In the genomic region with DNA sequence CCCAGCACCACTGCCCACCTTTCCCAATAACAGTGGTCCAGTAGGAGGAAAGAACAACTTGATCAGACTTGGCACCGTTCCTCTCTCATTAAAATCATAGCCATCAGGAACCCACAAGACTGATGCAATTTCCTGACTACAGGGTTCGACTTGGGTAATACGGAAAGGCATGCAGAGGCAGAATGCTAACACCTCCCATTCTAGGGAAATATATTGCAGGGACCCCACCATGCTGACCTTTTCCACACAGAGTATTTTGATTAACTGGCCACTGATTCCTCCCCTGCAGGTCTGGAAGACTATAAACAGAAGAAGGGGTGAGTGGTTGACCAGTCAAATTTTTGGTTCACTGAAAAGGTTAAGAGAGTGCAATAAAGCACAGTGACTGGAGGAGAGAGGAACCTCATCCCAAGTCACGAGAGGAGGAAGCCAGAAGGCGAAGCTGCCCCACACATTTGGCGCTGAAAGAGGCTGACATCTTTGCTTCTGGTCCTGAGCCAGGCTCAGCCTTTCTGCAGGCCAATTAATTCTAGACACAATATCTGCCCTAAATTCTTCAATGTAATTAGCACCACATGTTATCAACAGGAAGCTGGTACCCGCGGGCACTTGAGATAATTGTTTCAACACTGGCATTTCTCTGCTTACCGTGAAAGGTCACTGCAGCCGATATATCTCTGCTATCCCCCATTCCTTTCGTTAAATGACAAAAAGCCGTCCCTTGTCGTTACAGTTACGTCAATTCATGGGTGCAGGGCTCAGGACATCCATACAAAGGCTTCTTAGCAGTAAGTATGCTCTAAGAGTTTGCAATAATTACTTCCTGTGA, we compare ENCODE assay signal across 12 cellular contexts.
DNase-seq lines count a peak whose midpoint lies in the region; ATAC-seq, FAIRE-seq and TF ChIP-seq lines count a peak whose summit lies in the region.
"Had no signal": no experiment of that assay in that cellular context is flagged by ENCODE, and none has a peak within 500 bp of the region (broad histone marks: within the 10 kb centered on the region; RNA-seq: fewer than 3 reads in every experiment).

No MANE protein-coding gene starts in this region.

- H3K27ac ChIP-seq in heart left ventricle (peak overlapping the region in 6 of 12 donors; percentile 18 to 72 (median 59)), SK-N-MC (peak overlapping the region; percentile 99), foreskin keratinocyte (no peak overlapping the region), aorta (ENCODE audit: low read depth in 1 of 2, low read length in 2 of 2) (no peak overlapping the region)

- peak overlapping the region; percentile 50 for H3K9ac ChIP-seq in SK-N-MC (ENCODE audit: insufficient read length)

- TF ChIP-seq CTCF in heart left ventricle (IDR thresholded peaks at IDR 0.05), result no peak
- TF ChIP-seq CTCF in foreskin keratinocyte (conservative IDR thresholded peaks at IDR 0.05), result no peak

- TF ChIP-seq POLR2A in heart left ventricle (IDR thresholded peaks at IDR 0.05) (no peak), GM12892 (IDR thresholded peaks at IDR 0.05; ENCODE audit: low read depth, low read length) (no peak)

- H3K4me1 ChIP-seq in heart left ventricle, result peaks cover 0 to 47% (median 31%) of the 10 kb centered on the region in 12 donors
- no peaks in the 10 kb centered on the region for H3K4me1 ChIP-seq in foreskin keratinocyte
- H3K4me1 ChIP-seq in aorta (ENCODE audit: control insufficient read depth in 1 of 2, insufficient read depth in 2 of 2, low read length in 2 of 2), result no peaks in the 10 kb centered on the region

- ATAC-seq in heart left ventricle (peak; percentile 18 to 91 (median 86)), foreskin keratinocyte (no peak), aorta (ENCODE audit: low FRiP score) (peak; percentile 12), GM21367 (IDR thresholded peaks at IDR 0.05; ENCODE audit: unreplicated experiment) (no peak), GM18502 (IDR thresholded peaks at IDR 0.05; ENCODE audit: poor library complexity, unreplicated experiment) (no peak)

- H3K9me3 ChIP-seq in heart left ventricle (no peaks in the 10 kb centered on the region), SK-N-MC (ENCODE audit: low read depth, low read length) (no peaks in the 10 kb centered on the region), aorta (ENCODE audit: control insufficient read depth, low read length) (no peaks in the 10 kb centered on the region)

- H3K4me3 ChIP-seq in heart left ventricle, result peak overlapping the region in 1 of 12 donors; percentile 0
- H3K4me3 ChIP-seq in SK-N-MC, result peak overlapping the region; percentile 80
- H3K4me3 ChIP-seq in aorta (ENCODE audit: low read length in 2 of 2), result no peak overlapping the region

- intact Hi-C loops in heart left ventricle (cut with DNase I) (no loop called here), cardiac septum (cut with DNase I) (no loop called here), aorta (cut with DNase I) (no loop called here)

- H3K36me3 ChIP-seq in heart left ventricle (no peaks in the 10 kb centered on the region), SK-N-MC (ENCODE audit: insufficient read depth, low read length) (no peaks in the 10 kb centered on the region), aorta (ENCODE audit: control insufficient read depth in 1 of 2, insufficient read depth in 2 of 2, low read length in 1 of 2) (no peaks in the 10 kb centered on the region)

- DNase-seq in heart left ventricle (peak in 4 of 5 donors; percentile 23 to 73 (median 40)), cardiac septum (ENCODE audit: low spot score) (no peak), SK-N-MC (ENCODE audit: low read depth, low spot score) (peak; percentile 91), foreskin keratinocyte (peak; percentile 17 to 30), aorta (no peak), GM12892 (ENCODE audit: insufficient read length) (no peak)
- DNase-seq: activated gamma-delta T cell; CD4-positive, CD25-positive, alpha-beta regulatory T cell; NCI-H526 treated with DMSO at 0.1 percent for 48 hours had no signal

- no peak for FAIRE-seq in GM12892 (lab: Jason Lieb, UNC)
- FAIRE-seq: H1 had no signal

- WGBS in heart left ventricle, 4 donors, result 15 to 23% (median 18%) methylated on average over 14 of the region's 14 CpGs
- 65 to 67% methylated on average over 14 of the region's 14 CpGs for WGBS in aorta, 2 donors

- H3K27me3 ChIP-seq in heart left ventricle (peaks cover 0 to 4% (median 0%) of the 10 kb centered on the region in 9 donors), foreskin keratinocyte (no peaks in the 10 kb centered on the region), aorta (ENCODE audit: control insufficient read depth in 1 of 2, insufficient read depth in 2 of 2, low read length in 1 of 2) (no peaks in the 10 kb centered on the region)

Comparison
In these comparisons a context has a peak if more than half of its experiments do, and no peak if none do; other contexts are left out.
1. DNase-seq: peak in heart left ventricle (4 of 5), SK-N-MC (single experiment) and foreskin keratinocyte (2 of 2); none in cardiac septum (single experiment), aorta (0 of 2) and GM12892 (single experiment).
2. ATAC-seq: peak in heart left ventricle (4 of 4) and aorta (single experiment); none in foreskin keratinocyte (single experiment), GM21367 (single experiment) and GM18502 (single experiment).